Comparison of ENCODE assay signal across 11 cellular contexts in the genomic region with DNA sequence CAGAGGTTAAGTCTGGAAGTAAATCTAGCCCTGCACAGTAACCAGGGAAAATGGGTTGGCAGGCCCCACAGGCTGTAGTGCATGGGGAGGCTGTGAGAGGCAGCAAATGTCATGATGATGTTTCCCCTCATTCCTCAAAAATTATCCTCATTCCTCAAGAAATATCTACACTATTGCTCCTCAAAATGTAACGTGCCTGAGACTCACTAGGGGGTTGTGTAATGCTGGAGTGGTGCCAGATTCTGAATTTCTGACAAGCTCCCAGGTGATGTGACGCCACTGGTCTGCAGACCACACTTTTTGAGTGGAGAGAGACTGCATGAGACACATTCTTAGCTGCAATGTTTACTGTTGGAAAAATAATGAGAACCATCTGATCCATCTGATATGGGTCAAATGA. TPM values are rescaled to one million over a fixed set of nuclear protein-coding genes. Genes with fewer than 3 reads are reported as not detected.
DNase-seq lines count a peak whose midpoint lies in the region; ATAC-seq and TF ChIP-seq lines count a peak whose summit lies in the region.
"Had no signal": no experiment of that assay in that cellular context is flagged by ENCODE, and none has a peak within 500 bp of the region (broad histone marks: within the 10 kb centered on the region; RNA-seq: fewer than 3 reads in every experiment).

No MANE protein-coding gene starts in this region.

- H3K27ac Mint-ChIP-seq in stimulated activated naive CD8-positive, alpha-beta T cell treated with anti-CD3 and anti-CD28 coated beads, Interleukin-15, Interleukin-2, amounts not matched to agents 100 ng/mL and 50 ng/mL, for 24 hours = no peak overlapping the region
- H3K27ac Mint-ChIP-seq in WTC11 (no peak overlapping the region), glutamatergic neuron (ENCODE audit: unreplicated experiment) (peak overlapping the region; percentile 25)

- no peak overlapping the region for H3K27ac ChIP-seq in RWPE1

- no peak for DNase-seq in stimulated activated naive CD8-positive, alpha-beta T cell treated with anti-CD3 and anti-CD28 coated beads, Interleukin-15, Interleukin-2, amounts not matched to agents 100 U/mL and 50 U/mL, for 24 hours
- DNase-seq in WTC11 (ENCODE audit: low spot score) (no peak), glutamatergic neuron (no peak), RWPE1 (ENCODE audit: low spot score) (no peak), epidermal melanocyte (ENCODE audit: insufficient read length, low spot score) (no peak)
- DNase-seq: DMS79 had no signal

- H3K36me3 Mint-ChIP-seq in stimulated activated naive CD8-positive, alpha-beta T cell treated with anti-CD3 and anti-CD28 coated beads, Interleukin-15, Interleukin-2, amounts not matched to agents 100 ng/mL and 50 ng/mL, for 24 hours (ENCODE audit: low read depth) = no peaks in the 10 kb centered on the region
- H3K36me3 Mint-ChIP-seq in WTC11 (peaks cover 13% of the 10 kb centered on the region), glutamatergic neuron (ENCODE audit: unreplicated experiment) (peaks cover 9% of the 10 kb centered on the region)

- H3K27me3 Mint-ChIP-seq in stimulated activated naive CD8-positive, alpha-beta T cell treated with anti-CD3 and anti-CD28 coated beads, Interleukin-15, Interleukin-2, amounts not matched to agents 100 ng/mL and 50 ng/mL, for 24 hours = peaks cover 57% of the 10 kb centered on the region
- H3K27me3 Mint-ChIP-seq in WTC11 (ENCODE audit: low read depth) (peaks cover 36% of the 10 kb centered on the region), glutamatergic neuron (ENCODE audit: unreplicated experiment) (peaks cover 8% of the 10 kb centered on the region)

- no peaks in the 10 kb centered on the region for H3K9me3 Mint-ChIP-seq in stimulated activated naive CD8-positive, alpha-beta T cell treated with anti-CD3 and anti-CD28 coated beads, Interleukin-15, Interleukin-2, amounts not matched to agents 100 ng/mL and 50 ng/mL, for 24 hours
- H3K9me3 Mint-ChIP-seq in WTC11 (peaks cover 10% of the 10 kb centered on the region), glutamatergic neuron (ENCODE audit: unreplicated experiment) (peaks cover 7% of the 10 kb centered on the region)

- H3K4me3 Mint-ChIP-seq in stimulated activated naive CD8-positive, alpha-beta T cell treated with anti-CD3 and anti-CD28 coated beads, Interleukin-15, Interleukin-2, amounts not matched to agents 100 ng/mL and 50 ng/mL, for 24 hours = peak overlapping the region; percentile 68
- H3K4me3 Mint-ChIP-seq in WTC11 (peak overlapping the region; percentile 86), glutamatergic neuron (ENCODE audit: unreplicated experiment) (peak overlapping the region; percentile 91)

- CTCF ChIA-PET in WTC11 (lab: Charles Lee) = interaction anchor here (7.8 kb wide), 1 partner anchor 12 kb away, joined by 45 read pairs; a partner anchor contains a TSS
- CTCF ChIA-PET in RWPE1 (lab: Yijun Ruan, JAX) = no interaction called here

- POLR2A ChIA-PET in WTC11 (lab: Charles Lee) (no interaction called here), RWPE1 (lab: Yijun Ruan, JAX; ENCODE audit: low non-redundant PET) (no interaction called here)

- ATAC-seq in stimulated activated naive CD8-positive, alpha-beta T cell treated with anti-CD3 and anti-CD28 coated beads, Interleukin-15, Interleukin-2, amounts not matched to agents 100 U/mL and 50 U/mL, for 24 hours = no peak
- ATAC-seq in WTC11 = no peak
- no peak for ATAC-seq in HG03565 (IDR thresholded peaks at IDR 0.05; ENCODE audit: unreplicated experiment)
- no peak for ATAC-seq in GM19463 (IDR thresholded peaks at IDR 0.05; ENCODE audit: unreplicated experiment)

- H3K4me1 Mint-ChIP-seq in stimulated activated naive CD8-positive, alpha-beta T cell treated with anti-CD3 and anti-CD28 coated beads, Interleukin-15, Interleukin-2, amounts not matched to agents 100 ng/mL and 50 ng/mL, for 24 hours (ENCODE audit: low read depth) = peaks cover 19% of the 10 kb centered on the region
- H3K4me1 Mint-ChIP-seq in WTC11 = peaks cover 26% of the 10 kb centered on the region
- peaks cover 2% of the 10 kb centered on the region for H3K4me1 Mint-ChIP-seq in glutamatergic neuron (ENCODE audit: low read depth, unreplicated experiment)

- TF ChIP-seq CTCF in WTC11 (IDR thresholded peaks at IDR 0.05) = no peak
- TF ChIP-seq CTCF in glutamatergic neuron (IDR thresholded peaks at IDR 0.05; ENCODE audit: partially characterized antibody, unreplicated experiment) = no peak
- no peak for TF ChIP-seq CTCF in RWPE1 (conservative IDR thresholded peaks at IDR 0.05; ENCODE audit: low read depth)

TF ChIP-seq in WTC11, 78 proteins besides CTCF, POLR2A, EP300 and RAD21:
- TF ChIP-seq TCF7 (CRISPR knock-in tag; IDR thresholded peaks at IDR 0.05; ENCODE audit: low read depth) (no peak), KAT7 (CRISPR knock-in tag; IDR thresholded peaks at IDR 0.05; ENCODE audit: borderline replicate concordance) (no peak), NR2C2 (CRISPR knock-in tag; IDR thresholded peaks at IDR 0.05) (no peak), OVOL2 (CRISPR knock-in tag; IDR thresholded peaks at IDR 0.05; ENCODE audit: borderline replicate concordance) (no peak), ZNF416 (CRISPR knock-in tag; IDR thresholded peaks at IDR 0.05) (no peak), TEAD4 (CRISPR knock-in tag; IDR thresholded peaks at IDR 0.05) (no peak)

RNA-seq across cellular contexts. Expression of a gene that starts 1.2 kb away (rescaled TPM):
- total RNA-seq in WTC11 (2021) = 9.2 to 11.3 TPM (median 10.3 TPM) in 3 replicates
- total RNA-seq in glutamatergic neuron (ENCODE audit: unreplicated experiment) = 22.9 TPM

RNA-seq across cellular contexts. Expression of a gene that starts 12.9 kb away (rescaled TPM):
- not detected in 3 replicates for total RNA-seq in WTC11 (2021)
- total RNA-seq in glutamatergic neuron (ENCODE audit: unreplicated experiment) = not detected
- total RNA-seq: myocyte had no signal

RNA-seq across cellular contexts. Expression of a gene that starts 53.9 kb away (rescaled TPM):
- total RNA-seq in WTC11 (2021) (0.09 to 0.14 TPM (median 0.13 TPM) in 3 replicates), glutamatergic neuron (ENCODE audit: unreplicated experiment) (not detected)
- total RNA-seq: myocyte, ureter had no signal

RNA-seq across cellular contexts. Expression of a gene that starts 55.3 kb away (rescaled TPM):
- total RNA-seq in WTC11 (2021) = 28.4 to 31.5 TPM (median 30.0 TPM) in 3 replicates
- 54.6 TPM for total RNA-seq in glutamatergic neuron (ENCODE audit: unreplicated experiment)
